ENCODE assay signal across 1 cellular context in the genomic region with DNA sequence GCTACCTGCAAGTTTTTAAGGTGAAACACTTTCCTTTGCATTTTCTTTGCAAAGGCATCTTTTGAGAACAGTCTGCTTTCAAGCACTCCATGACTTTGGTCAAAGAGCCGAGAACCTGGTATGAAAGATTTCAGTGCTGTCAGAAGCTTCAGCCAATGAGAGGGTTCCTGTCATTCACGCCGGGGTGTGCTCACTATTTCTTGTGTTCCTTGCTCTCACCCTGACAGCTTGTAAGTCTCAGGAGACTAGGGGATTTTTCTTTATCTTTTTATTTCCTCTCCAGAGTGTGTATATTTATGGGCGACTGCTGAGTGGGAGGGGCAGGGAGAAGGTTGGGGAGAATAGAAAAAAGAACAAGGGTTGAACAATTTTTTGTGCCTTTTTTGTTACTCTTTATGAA.
A peak's percentile ranks its signal among the peaks of the same experiment; 100 is the strongest.
TF ChIP-seq lines count a peak whose summit lies in the region.

No MANE protein-coding gene starts in this region.

TF ChIP-seq in neural cell, 6 proteins besides CTCF, POLR2A, EP300 and RAD21:
- TF ChIP-seq POLR2AphosphoS5 (IDR thresholded peaks at IDR 0.05): peak; percentile 37
- TF ChIP-seq TAF1 (IDR thresholded peaks at IDR 0.05; ENCODE audit: low read depth): no peak
- no peak for TF ChIP-seq EZH2 (IDR thresholded peaks at IDR 0.05; ENCODE audit: borderline replicate concordance, insufficient read depth, low read length, poor library complexity, severe bottlenecking)
TF ChIP-seq in neural cell: peak in this region for 1.
